Comparison of ENCODE assay signal across 11 cellular contexts in genomic region chr6:166419717-166420116, GRCh38. TPM values are rescaled to one million over a fixed set of nuclear protein-coding genes. Genes with fewer than 3 reads are reported as not detected.
DNase-seq lines count a peak whose midpoint lies in the region; ATAC-seq and TF ChIP-seq lines count a peak whose summit lies in the region.
"Had no signal": no experiment of that assay in that cellular context is flagged by ENCODE, and none has a peak within 500 bp of the region (broad histone marks: within the 10 kb centered on the region; RNA-seq: fewer than 3 reads in every experiment).

No MANE protein-coding gene starts in this region.

- H2AFZ ChIP-seq in Loucy (ENCODE audit: low read length): 0 out of 2 replicates have a peak overlapping the region, but pooled peaks have one; percentile 8

- peaks cover 12% of the 10 kb centered on the region; the same call in 1 of the 2 replicates for H3F3A ChIP-seq in Loucy (ENCODE audit: low read depth)

- H3K9ac ChIP-seq in Loucy (ENCODE audit: low read depth, low read length, poor library complexity, severe bottlenecking): peak overlapping the region; percentile 61

- H3K4me2 ChIP-seq in Loucy (ENCODE audit: low read depth, low read length, poor library complexity, severe bottlenecking): peak overlapping the region; percentile 66

- H3K9me3 ChIP-seq in Loucy (ENCODE audit: insufficient read depth, low read depth, low read length): no peaks in the 10 kb centered on the region
- H3K9me3 ChIP-seq: esophagus muscularis mucosa had no signal

- H4K20me1 ChIP-seq in Loucy (ENCODE audit: insufficient read depth, low read length, poor library complexity, severe bottlenecking): no peaks in the 10 kb centered on the region

- H3K36me3 Mint-ChIP-seq in activated T-cell treated with anti-CD3 and anti-CD28 coated beads, Interleukin-2, amount 50 U/mL, for 4 hours (ENCODE audit: insufficient read depth): peaks cover 4% of the 10 kb centered on the region

- H3K27me3 ChIP-seq in Loucy (ENCODE audit: insufficient read depth, low read length, poor library complexity, severe bottlenecking): no peaks in the 10 kb centered on the region
- H3K27me3 ChIP-seq: esophagus muscularis mucosa had no signal

- H3K27me3 Mint-ChIP-seq in activated T-cell treated with anti-CD3 and anti-CD28 coated beads, Interleukin-2, amount 50 U/mL, for 4 hours (ENCODE audit: low read depth): peaks cover 2% of the 10 kb centered on the region

- H3K79me2 ChIP-seq in Loucy (ENCODE audit: insufficient read depth, low read length): no peaks in the 10 kb centered on the region

- no peaks in the 10 kb centered on the region; the same call in 1 of the 2 replicates for H3K9me2 ChIP-seq in Loucy (replicated peaks; ENCODE audit: low read depth, low read length)

- H3K4me3 ChIP-seq in Loucy (ENCODE audit: low read length, poor library complexity, severe bottlenecking): peak overlapping the region; percentile 50
- H3K4me3 ChIP-seq: esophagus muscularis mucosa had no signal

- H3K4me3 Mint-ChIP-seq in activated T-cell treated with anti-CD3 and anti-CD28 coated beads, Interleukin-2, amount 50 U/mL, for 4 hours: peak overlapping the region; percentile 31
- H3K4me3 Mint-ChIP-seq: nephron had no signal

- TF ChIP-seq CTCF in Loucy (conservative IDR thresholded peaks at IDR 0.05; ENCODE audit: low read length): no peak

- H3K9me3 Mint-ChIP-seq in activated T-cell treated with anti-CD3 and anti-CD28 coated beads, Interleukin-2, amount 50 U/mL, for 4 hours: peaks cover 6% of the 10 kb centered on the region
- H3K9me3 Mint-ChIP-seq: nephron had no signal

- H3K4me1 Mint-ChIP-seq in activated T-cell treated with anti-CD3 and anti-CD28 coated beads, Interleukin-2, amount 50 U/mL, for 4 hours (ENCODE audit: low read depth): peaks cover 69% of the 10 kb centered on the region
- H3K4me1 Mint-ChIP-seq: nephron had no signal

- H3K36me3 ChIP-seq in Loucy (ENCODE audit: insufficient read depth, low read length): no peaks in the 10 kb centered on the region

- H3K4me1 ChIP-seq in Loucy (ENCODE audit: insufficient read depth, low read length, poor library complexity, severe bottlenecking): peaks cover 67% of the 10 kb centered on the region
- H3K4me1 ChIP-seq: esophagus muscularis mucosa had no signal

- DNase-seq in activated T-cell treated with anti-CD3 and anti-CD28 coated beads, Interleukin-2, amount 50 U/mL, for 4 hours: no peak
- no peak for DNase-seq in activated T-cell treated with anti-CD3 and anti-CD28 coated beads, Interleukin-2, amount 50 U/mL, for 1 hour
- no peak for DNase-seq in stimulated activated naive CD8-positive, alpha-beta T cell treated with anti-CD3 and anti-CD28 coated beads, Interleukin-15, Interleukin-2, amounts not matched to agents 100 U/mL and 50 U/mL, for 24 hours
- no peak for DNase-seq in cerebellum (ENCODE audit: low spot score)
- no peak for DNase-seq in C1 segment of cervical spinal cord (lab: John Stamatoyannopoulos, UW)
- DNase-seq in pons (ENCODE audit: low spot score): no peak
- DNase-seq: NCI-H2081 had no signal

- no peak for ATAC-seq in activated T-cell treated with anti-CD3 and anti-CD28 coated beads, Interleukin-2, amount 50 U/mL, for 4 hours
- peak; percentile 3 for ATAC-seq in GM21786 (IDR thresholded peaks at IDR 0.05; ENCODE audit: unreplicated experiment)
- peak; percentile 3 for ATAC-seq in stimulated activated naive CD8-positive, alpha-beta T cell treated with anti-CD3 and anti-CD28 coated beads, Interleukin-15, Interleukin-2, amounts not matched to agents 100 U/mL and 50 U/mL, for 24 hours

RNA-seq across cellular contexts. Expression of gene MPC1, which starts 37.0 kb away (rescaled TPM):
- 10 to 100 TPM; 17.9 to 24.6 (median 24.0) TPM for total RNA-seq in activated T-cell treated with anti-CD3 and anti-CD28 coated beads, Interleukin-2, amount 50 U/mL, for 4 hours
- 27.1 TPM for total RNA-seq in cerebellum

Comparison
In these comparisons a context has a peak if more than half of its experiments do, and no peak if none do; other contexts are left out.
1. ATAC-seq: peak in GM21786 (single experiment) and stimulated activated naive CD8-positive, alpha-beta T cell treated with anti-CD3 and anti-CD28 coated beads, Interleukin-15, Interleukin-2, amounts not matched to agents 100 U/mL and 50 U/mL, for 24 hours (single experiment); none in activated T-cell treated with anti-CD3 and anti-CD28 coated beads, Interleukin-2, amount 50 U/mL, for 4 hours (0 of 2).